Comparison of ENCODE assay signal across 1 cellular context in the genomic region with DNA sequence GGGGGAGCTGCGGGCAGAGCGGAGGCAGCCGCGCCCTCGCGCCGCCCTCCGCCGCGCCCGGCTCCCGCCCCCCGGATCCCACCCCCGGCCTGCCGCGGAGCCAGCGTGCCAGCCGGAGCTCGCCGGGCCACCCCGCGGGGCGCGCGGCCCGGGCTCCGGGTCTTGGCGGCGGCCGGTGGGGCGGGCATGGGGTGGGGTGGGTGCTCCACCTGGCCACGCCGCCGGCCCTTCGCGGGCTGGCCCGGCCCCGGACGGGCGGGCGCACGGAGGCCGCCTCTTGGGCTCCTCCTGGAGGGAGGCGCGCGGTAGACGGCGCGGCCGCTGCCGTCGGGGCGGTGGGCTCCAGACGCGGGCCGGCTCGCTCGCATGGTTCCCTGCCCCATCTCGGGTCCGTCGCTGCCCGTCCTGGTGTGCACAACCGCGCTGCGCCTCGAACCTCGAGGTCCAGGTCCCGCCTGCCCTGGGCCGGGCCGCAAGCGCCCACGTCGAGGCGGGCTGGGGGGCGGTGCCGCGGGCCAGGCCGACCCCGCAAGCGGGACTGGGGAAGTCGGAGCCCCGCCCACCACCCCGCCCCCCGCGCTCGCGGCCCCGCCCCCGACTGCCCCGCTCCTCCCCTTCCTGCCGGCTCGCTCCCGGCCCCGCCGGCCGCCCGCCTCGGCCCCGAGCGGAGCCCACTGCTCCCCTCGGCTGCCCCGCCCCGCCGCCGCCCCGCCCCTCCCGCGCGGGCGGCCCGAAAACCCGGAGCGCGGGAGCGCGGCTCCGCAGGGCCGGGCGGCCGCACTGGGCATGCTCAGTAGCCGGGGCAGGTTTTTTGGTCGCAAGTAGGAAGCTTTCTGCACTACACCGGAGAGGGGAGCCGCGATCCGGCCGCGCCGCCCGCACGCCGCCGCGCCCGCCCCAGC.
A peak's percentile ranks its signal among the peaks of the same experiment; 100 is the strongest.
TF ChIP-seq lines count a peak whose summit lies in the region.

CDYL (plus strand) TSS at position 814 of the 902 bp plus-strand sequence. CDS start 380 bp downstream, outside the sequence.

TF ChIP-seq in HepG2, 621 proteins besides CTCF, POLR2A, EP300 and RAD21 (continued from another document and continues in another):
- TF ChIP-seq, protein P1, sequence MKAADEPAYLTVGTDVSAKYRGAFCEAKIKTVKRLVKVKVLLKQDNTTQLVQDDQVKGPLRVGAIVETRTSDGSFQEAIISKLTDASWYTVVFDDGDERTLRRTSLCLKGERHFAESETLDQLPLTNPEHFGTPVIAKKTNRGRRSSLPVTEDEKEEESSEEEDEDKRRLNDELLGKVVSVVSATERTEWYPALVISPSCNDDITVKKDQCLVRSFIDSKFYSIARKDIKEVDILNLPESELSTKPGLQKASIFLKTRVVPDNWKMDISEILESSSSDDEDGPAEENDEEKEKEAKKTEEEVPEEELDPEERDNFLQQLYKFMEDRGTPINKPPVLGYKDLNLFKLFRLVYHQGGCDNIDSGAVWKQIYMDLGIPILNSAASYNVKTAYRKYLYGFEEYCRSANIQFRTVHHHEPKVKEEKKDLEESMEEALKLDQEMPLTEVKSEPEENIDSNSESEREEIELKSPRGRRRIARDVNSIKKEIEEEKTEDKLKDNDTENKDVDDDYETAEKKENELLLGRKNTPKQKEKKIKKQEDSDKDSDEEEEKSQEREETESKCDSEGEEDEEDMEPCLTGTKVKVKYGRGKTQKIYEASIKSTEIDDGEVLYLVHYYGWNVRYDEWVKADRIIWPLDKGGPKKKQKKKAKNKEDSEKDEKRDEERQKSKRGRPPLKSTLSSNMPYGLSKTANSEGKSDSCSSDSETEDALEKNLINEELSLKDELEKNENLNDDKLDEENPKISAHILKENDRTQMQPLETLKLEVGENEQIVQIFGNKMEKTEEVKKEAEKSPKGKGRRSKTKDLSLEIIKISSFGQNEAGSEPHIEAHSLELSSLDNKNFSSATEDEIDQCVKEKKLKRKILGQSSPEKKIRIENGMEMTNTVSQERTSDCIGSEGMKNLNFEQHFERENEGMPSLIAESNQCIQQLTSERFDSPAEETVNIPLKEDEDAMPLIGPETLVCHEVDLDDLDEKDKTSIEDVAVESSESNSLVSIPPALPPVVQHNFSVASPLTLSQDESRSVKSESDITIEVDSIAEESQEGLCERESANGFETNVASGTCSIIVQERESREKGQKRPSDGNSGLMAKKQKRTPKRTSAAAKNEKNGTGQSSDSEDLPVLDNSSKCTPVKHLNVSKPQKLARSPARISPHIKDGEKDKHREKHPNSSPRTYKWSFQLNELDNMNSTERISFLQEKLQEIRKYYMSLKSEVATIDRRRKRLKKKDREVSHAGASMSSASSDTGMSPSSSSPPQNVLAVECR (CRISPR knock-in tag; IDR thresholded peaks at IDR 0.05; ENCODE audit: borderline replicate concordance): peak; percentile 55; the same call in 1 of the 2 replicates
- TF ChIP-seq ZNF3 (CRISPR knock-in tag; IDR thresholded peaks at IDR 0.05): no peak
- peak; percentile 30; the same call in 1 of the 2 replicates for TF ChIP-seq PHF20 (CRISPR knock-in tag; IDR thresholded peaks at IDR 0.05)
- TF ChIP-seq, protein P2, sequence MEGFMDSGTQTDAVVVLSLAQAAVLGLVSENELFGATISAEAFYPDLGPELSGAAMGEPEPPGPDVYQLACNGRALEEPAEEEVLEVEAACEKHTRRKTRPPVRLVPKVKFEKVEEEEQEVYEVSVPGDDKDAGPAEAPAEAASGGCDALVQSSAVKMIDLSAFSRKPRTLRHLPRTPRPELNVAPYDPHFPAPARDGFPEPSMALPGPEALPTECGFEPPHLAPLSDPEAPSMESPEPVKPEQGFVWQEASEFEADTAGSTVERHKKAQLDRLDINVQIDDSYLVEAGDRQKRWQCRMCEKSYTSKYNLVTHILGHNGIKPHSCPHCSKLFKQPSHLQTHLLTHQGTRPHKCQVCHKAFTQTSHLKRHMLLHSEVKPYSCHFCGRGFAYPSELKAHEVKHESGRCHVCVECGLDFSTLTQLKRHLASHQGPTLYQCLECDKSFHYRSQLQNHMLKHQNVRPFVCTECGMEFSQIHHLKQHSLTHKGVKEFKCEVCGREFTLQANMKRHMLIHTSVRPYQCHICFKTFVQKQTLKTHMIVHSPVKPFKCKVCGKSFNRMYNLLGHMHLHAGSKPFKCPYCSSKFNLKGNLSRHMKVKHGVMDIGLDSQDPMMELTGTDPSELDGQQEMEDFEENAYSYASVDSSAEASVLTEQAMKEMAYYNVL (CRISPR knock-in tag; IDR thresholded peaks at IDR 0.05; ENCODE audit: borderline replicate concordance): no peak
- peak; percentile 84; the same call in 1 of the 2 replicates for TF ChIP-seq ZNF563 (CRISPR knock-in tag; IDR thresholded peaks at IDR 0.05)
- no peak; the same call in 1 of the 2 replicates for TF ChIP-seq ZNF800 (CRISPR knock-in tag; IDR thresholded peaks at IDR 0.05)
- TF ChIP-seq, protein P3, sequence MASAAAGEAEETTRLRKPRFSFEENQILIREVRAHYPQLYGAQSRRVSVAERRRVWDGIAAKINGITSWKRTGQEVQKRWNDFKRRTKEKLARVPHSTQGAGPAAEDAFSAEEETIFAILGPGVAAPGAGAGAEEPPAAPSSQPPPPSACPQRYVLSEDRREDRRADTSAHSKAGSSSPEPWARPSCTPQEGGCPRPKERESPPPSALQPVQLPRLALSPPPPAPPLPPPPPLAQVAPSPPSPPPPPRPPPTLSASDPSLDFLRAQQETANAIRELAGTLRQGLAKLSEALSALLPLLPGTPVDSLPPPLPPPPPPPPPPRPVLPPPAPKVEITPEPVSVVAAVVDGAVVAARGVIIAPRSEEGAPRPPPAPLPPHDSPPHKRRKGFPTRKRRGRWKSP (CRISPR knock-in tag; IDR thresholded peaks at IDR 0.05): no peak
- no peak for TF ChIP-seq KDM4B (CRISPR knock-in tag; IDR thresholded peaks at IDR 0.05)
- no peak for TF ChIP-seq ZNF367 (CRISPR knock-in tag; IDR thresholded peaks at IDR 0.05; ENCODE audit: borderline replicate concordance)
- TF ChIP-seq, protein P4, sequence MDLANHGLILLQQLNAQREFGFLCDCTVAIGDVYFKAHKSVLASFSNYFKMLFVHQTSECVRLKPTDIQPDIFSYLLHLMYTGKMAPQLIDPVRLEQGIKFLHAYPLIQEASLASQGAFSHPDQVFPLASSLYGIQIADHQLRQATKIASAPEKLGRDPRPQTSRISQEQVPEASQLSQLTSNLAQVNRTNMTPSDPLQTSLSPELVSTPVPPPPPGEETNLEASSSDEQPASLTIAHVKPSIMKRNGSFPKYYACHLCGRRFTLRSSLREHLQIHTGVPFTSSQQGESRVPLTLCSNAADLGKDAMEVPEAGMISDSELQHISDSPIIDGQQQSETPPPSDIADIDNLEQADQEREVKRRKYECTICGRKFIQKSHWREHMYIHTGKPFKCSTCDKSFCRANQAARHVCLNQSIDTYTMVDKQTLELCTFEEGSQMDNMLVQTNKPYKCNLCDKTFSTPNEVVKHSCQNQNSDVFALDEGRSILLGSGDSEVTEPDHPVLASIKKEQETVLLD (CRISPR knock-in tag; IDR thresholded peaks at IDR 0.05; ENCODE audit: low read depth): peak; percentile 83
- TF ChIP-seq ZNF292 (CRISPR knock-in tag; IDR thresholded peaks at IDR 0.05; ENCODE audit: borderline replicate concordance, low read depth): no peak
- TF ChIP-seq, protein P5, sequence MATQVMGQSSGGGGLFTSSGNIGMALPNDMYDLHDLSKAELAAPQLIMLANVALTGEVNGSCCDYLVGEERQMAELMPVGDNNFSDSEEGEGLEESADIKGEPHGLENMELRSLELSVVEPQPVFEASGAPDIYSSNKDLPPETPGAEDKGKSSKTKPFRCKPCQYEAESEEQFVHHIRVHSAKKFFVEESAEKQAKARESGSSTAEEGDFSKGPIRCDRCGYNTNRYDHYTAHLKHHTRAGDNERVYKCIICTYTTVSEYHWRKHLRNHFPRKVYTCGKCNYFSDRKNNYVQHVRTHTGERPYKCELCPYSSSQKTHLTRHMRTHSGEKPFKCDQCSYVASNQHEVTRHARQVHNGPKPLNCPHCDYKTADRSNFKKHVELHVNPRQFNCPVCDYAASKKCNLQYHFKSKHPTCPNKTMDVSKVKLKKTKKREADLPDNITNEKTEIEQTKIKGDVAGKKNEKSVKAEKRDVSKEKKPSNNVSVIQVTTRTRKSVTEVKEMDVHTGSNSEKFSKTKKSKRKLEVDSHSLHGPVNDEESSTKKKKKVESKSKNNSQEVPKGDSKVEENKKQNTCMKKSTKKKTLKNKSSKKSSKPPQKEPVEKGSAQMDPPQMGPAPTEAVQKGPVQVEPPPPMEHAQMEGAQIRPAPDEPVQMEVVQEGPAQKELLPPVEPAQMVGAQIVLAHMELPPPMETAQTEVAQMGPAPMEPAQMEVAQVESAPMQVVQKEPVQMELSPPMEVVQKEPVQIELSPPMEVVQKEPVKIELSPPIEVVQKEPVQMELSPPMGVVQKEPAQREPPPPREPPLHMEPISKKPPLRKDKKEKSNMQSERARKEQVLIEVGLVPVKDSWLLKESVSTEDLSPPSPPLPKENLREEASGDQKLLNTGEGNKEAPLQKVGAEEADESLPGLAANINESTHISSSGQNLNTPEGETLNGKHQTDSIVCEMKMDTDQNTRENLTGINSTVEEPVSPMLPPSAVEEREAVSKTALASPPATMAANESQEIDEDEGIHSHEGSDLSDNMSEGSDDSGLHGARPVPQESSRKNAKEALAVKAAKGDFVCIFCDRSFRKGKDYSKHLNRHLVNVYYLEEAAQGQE (IDR thresholded peaks at IDR 0.05; ENCODE audit: borderline replicate concordance in 1 of 2, low read depth in 1 of 2, low read length in 2 of 2): no peak
- no peak for TF ChIP-seq ZBTB42 (CRISPR knock-in tag; IDR thresholded peaks at IDR 0.05)
- TF ChIP-seq CEBPB (IDR thresholded peaks at IDR 0.05; ENCODE audit: borderline replicate concordance, low read depth, low read length): no peak
- TF ChIP-seq ZNF512 (CRISPR knock-in tag; IDR thresholded peaks at IDR 0.05): no peak
- TF ChIP-seq SATB2 (CRISPR knock-in tag; IDR thresholded peaks at IDR 0.05): no peak
- TF ChIP-seq PHF21A (CRISPR knock-in tag; IDR thresholded peaks at IDR 0.05): no peak
- no peak for TF ChIP-seq XRCC5 (optimal IDR thresholded peaks at IDR 0.05; ENCODE audit: low read length)
- no peak for TF ChIP-seq ZNF703 (CRISPR knock-in tag; IDR thresholded peaks at IDR 0.05; ENCODE audit: borderline replicate concordance)
- no peak for TF ChIP-seq ZNF891 (CRISPR knock-in tag; IDR thresholded peaks at IDR 0.05)
- no peak for TF ChIP-seq ZNF10 (CRISPR knock-in tag; IDR thresholded peaks at IDR 0.05; ENCODE audit: borderline replicate concordance, low read depth)
- no peak for TF ChIP-seq EED (CRISPR knock-in tag; IDR thresholded peaks at IDR 0.05)
- TF ChIP-seq ZNF530 (CRISPR knock-in tag; IDR thresholded peaks at IDR 0.05; ENCODE audit: low read depth): no peak
- no peak for TF ChIP-seq ZNF33B (CRISPR knock-in tag; IDR thresholded peaks at IDR 0.05)
- TF ChIP-seq, protein P6, sequence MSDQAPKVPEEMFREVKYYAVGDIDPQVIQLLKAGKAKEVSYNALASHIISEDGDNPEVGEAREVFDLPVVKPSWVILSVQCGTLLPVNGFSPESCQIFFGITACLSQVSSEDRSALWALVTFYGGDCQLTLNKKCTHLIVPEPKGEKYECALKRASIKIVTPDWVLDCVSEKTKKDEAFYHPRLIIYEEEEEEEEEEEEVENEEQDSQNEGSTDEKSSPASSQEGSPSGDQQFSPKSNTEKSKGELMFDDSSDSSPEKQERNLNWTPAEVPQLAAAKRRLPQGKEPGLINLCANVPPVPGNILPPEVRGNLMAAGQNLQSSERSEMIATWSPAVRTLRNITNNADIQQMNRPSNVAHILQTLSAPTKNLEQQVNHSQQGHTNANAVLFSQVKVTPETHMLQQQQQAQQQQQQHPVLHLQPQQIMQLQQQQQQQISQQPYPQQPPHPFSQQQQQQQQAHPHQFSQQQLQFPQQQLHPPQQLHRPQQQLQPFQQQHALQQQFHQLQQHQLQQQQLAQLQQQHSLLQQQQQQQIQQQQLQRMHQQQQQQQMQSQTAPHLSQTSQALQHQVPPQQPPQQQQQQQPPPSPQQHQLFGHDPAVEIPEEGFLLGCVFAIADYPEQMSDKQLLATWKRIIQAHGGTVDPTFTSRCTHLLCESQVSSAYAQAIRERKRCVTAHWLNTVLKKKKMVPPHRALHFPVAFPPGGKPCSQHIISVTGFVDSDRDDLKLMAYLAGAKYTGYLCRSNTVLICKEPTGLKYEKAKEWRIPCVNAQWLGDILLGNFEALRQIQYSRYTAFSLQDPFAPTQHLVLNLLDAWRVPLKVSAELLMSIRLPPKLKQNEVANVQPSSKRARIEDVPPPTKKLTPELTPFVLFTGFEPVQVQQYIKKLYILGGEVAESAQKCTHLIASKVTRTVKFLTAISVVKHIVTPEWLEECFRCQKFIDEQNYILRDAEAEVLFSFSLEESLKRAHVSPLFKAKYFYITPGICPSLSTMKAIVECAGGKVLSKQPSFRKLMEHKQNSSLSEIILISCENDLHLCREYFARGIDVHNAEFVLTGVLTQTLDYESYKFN (CRISPR knock-in tag; conservative IDR thresholded peaks at IDR 0.05): no peak
- TF ChIP-seq ZNF629 (CRISPR knock-in tag; conservative IDR thresholded peaks at IDR 0.05): no peak
- TF ChIP-seq ZNF280B (CRISPR knock-in tag; IDR thresholded peaks at IDR 0.05; ENCODE audit: borderline replicate concordance): no peak
- TF ChIP-seq EEA1 (CRISPR knock-in tag; IDR thresholded peaks at IDR 0.05; ENCODE audit: borderline replicate concordance): peak; percentile 81; the same call in 1 of the 2 replicates
- no peak for TF ChIP-seq MEIS1 (CRISPR knock-in tag; IDR thresholded peaks at IDR 0.05; ENCODE audit: borderline replicate concordance)
